Comparison of ENCODE assay signal across 4 cellular contexts in the genomic region with DNA sequence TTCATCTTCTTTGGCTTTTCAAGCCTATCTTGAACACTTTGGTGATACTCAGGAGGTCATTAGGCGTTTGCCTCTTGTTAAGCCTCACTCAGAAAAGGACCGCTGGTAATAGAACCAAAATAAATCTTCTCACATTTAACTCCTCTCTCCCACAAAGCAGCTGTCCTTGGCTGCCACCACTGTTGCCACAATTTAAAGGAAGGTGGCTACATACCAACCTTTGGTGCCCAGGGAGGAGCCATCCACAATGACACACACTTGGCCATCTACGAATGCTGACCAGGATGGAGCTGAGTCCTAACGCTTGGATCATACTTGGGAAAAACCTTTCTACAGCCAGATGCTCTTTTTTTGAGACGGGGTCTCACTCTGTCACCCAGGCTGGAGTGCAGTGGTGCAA.
"Had no signal": no experiment of that assay in that cellular context is flagged by ENCODE, and none has a peak within 500 bp of the region (broad histone marks: within the 10 kb centered on the region; RNA-seq: fewer than 3 reads in every experiment).

No MANE protein-coding gene starts in this region.

- ATAC-seq: K562 had no signal

- H2AFZ ChIP-seq: GM23338 had no signal

- DNase-seq: HCEC 1CT, IMR-90 had no signal

- H3K4me3 ChIP-seq: GM23338, K562 had no signal
